8 cellular contexts compared by ENCODE assay signal in the genomic region with DNA sequence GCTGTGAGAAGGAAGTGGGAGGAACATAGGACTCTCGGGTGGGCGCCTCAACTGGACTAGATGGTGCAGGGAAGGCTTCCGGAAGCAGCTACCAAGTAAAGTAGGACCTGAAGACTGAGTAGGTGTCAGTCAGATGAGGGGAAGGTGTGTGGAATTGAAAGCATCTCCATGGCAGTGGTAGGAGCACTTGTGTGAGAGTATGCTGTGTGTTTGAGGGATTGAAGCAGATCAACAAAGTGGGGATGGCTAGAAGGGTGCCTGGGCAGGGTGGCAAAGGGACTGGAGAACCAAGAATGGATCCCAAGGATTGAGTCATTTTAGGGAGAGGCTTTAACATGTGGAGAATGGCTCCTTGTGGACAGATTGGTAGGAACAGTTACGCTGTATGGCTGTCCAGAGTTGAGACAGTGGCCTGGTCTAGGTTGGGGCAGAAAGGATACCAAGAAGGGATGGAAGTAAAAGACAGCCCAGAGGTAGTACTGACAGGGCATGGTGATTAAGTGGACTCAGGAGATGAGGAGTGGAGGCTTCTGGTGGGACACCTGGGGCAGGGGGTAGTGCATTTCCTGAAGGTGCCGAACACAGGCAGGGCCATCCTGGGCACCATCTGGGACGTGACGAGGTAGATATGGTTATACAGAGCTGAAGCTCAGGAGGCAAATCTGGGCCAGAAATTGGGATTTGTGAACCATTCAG. TPM values are rescaled to one million over a fixed set of nuclear protein-coding genes. Genes with fewer than 3 reads are reported as not detected.
DNase-seq lines count a peak whose midpoint lies in the region; ATAC-seq, FAIRE-seq and TF ChIP-seq lines count a peak whose summit lies in the region.

No MANE protein-coding gene starts in this region.

- H3K27me3 Mint-ChIP-seq in activated naive CD4-positive, alpha-beta T cell treated with anti-CD3 and anti-CD28 coated beads for 36 hours (ENCODE audit: low read depth), result no peaks in the 10 kb centered on the region

- peaks cover 14% of the 10 kb centered on the region for H3K36me3 ChIP-seq in adipocyte (ENCODE audit: control insufficient read depth, insufficient read depth, low read length, severe bottlenecking)
- H3K36me3 ChIP-seq in tibial nerve, result peaks cover 0 to 18% (median 0%) of the 10 kb centered on the region in 3 donors

- no peak for DNase-seq in activated naive CD4-positive, alpha-beta T cell treated with anti-CD3 and anti-CD28 coated beads for 36 hours
- no peak for DNase-seq in activated naive CD4-positive, alpha-beta T cell (lab: John Stamatoyannopoulos, UW)
- DNase-seq in adipocyte (ENCODE audit: low read depth), result no peak
- DNase-seq in lower leg skin (ENCODE audit: low spot score in 2 of 2), result no peak
- no peak for DNase-seq in tibial nerve (ENCODE audit: low spot score in 2 of 2)
- no peak for DNase-seq in D721Med (ENCODE audit: insufficient read length, low spot score)

- CTCF ChIA-PET in activated naive CD4-positive, alpha-beta T cell treated with anti-CD3 and anti-CD28 coated beads for 36 hours (lab: Charles Lee), result no interaction called here

- peaks cover 45% of the 10 kb centered on the region for H3K4me1 ChIP-seq in adipocyte (ENCODE audit: control insufficient read depth, insufficient read depth, low read length)
- H3K4me1 ChIP-seq in tibial nerve, result peaks cover 0 to 57% (median 28%) of the 10 kb centered on the region in 4 donors

- H3K9ac ChIP-seq in adipocyte (ENCODE audit: low read length), result peak overlapping the region; percentile 97

- TF ChIP-seq EP300 in tibial nerve (IDR thresholded peaks at IDR 0.05), result no peak

- no peak for TF ChIP-seq POLR2A in lower leg skin (IDR thresholded peaks at IDR 0.05)
- no peak for TF ChIP-seq POLR2A in tibial nerve (IDR thresholded peaks at IDR 0.05)

- no peak for ATAC-seq in activated CD4-positive, CD25-positive, alpha-beta regulatory T cell treated with anti-CD3 and anti-CD28 coated beads, Interleukin-2, amount 50 U/mL, for 24 hours
- no peak for ATAC-seq in HG03045 (IDR thresholded peaks at IDR 0.05; ENCODE audit: unreplicated experiment)

- H3K36me3 Mint-ChIP-seq in activated naive CD4-positive, alpha-beta T cell treated with anti-CD3 and anti-CD28 coated beads for 36 hours (ENCODE audit: low read depth), result peaks cover 19% of the 10 kb centered on the region

- no peaks in the 10 kb centered on the region for H3K27me3 ChIP-seq in adipocyte (replicated peaks; ENCODE audit: control insufficient read depth, insufficient read depth, low read length)
- H3K27me3 ChIP-seq in tibial nerve, result no peaks in the 10 kb centered on the region

- H3K27ac ChIP-seq in tibial nerve, result peak overlapping the region in 3 of 4 donors; percentile 83 to 90 (median 84)

- no peak for FAIRE-seq in D721Med (lab: Jason Lieb, UNC)

- intact Hi-C loops in activated naive CD4-positive, alpha-beta T cell treated with anti-CD3 and anti-CD28 coated beads for 36 hours (cut with micrococcal nuclease), result loop anchor here (2.0 to 10.0 kb wide), 6 partner anchors 233 to 807 kb away; a partner anchor contains a TSS
- intact Hi-C loops in lower leg skin (cut with DNase I; ENCODE audit: low total_unique reads), result no loop called here

- H3K4me1 Mint-ChIP-seq in activated naive CD4-positive, alpha-beta T cell treated with anti-CD3 and anti-CD28 coated beads for 36 hours (ENCODE audit: low read depth), result peaks cover 46% of the 10 kb centered on the region

- no peaks in the 10 kb centered on the region for H3K9me3 Mint-ChIP-seq in activated naive CD4-positive, alpha-beta T cell treated with anti-CD3 and anti-CD28 coated beads for 36 hours

- no peaks in the 10 kb centered on the region for H3K9me3 ChIP-seq in adipocyte (ENCODE audit: control insufficient read depth, low read length)
- H3K9me3 ChIP-seq in tibial nerve, result no peaks in the 10 kb centered on the region

- H3K4me3 ChIP-seq in adipocyte (ENCODE audit: low read length) (peak overlapping the region; percentile 93), lower leg skin (ENCODE audit: low read depth, poor library complexity, severe bottlenecking) (peak overlapping the region; percentile 78), tibial nerve (peak overlapping the region; percentile 53 to 83 (median 70))

- TF ChIP-seq CTCF in lower leg skin (IDR thresholded peaks at IDR 0.05) (no peak), tibial nerve (IDR thresholded peaks at IDR 0.05) (no peak), D721Med (IDR thresholded peaks at IDR 0.05; ENCODE audit: insufficient read depth, missing control alignments) (no peak)

- H3K4me3 Mint-ChIP-seq in activated naive CD4-positive, alpha-beta T cell treated with anti-CD3 and anti-CD28 coated beads for 36 hours, result peak overlapping the region; percentile 91

- H3K27ac Mint-ChIP-seq in activated naive CD4-positive, alpha-beta T cell treated with anti-CD3 and anti-CD28 coated beads for 36 hours, result peak overlapping the region; percentile 12

- 78 to 84% methylated on average over 7 of the region's 7 CpGs for WGBS in lower leg skin, 2 donors
- WGBS in tibial nerve, 2 donors, result 75 to 79% methylated on average over 7 of the region's 7 CpGs

RNA-seq across cellular contexts. Expression of a gene that starts 1.5 kb away (rescaled TPM):
- 10 to 100 TPM; 12.3 to 13.1 TPM for total RNA-seq in activated naive CD4-positive, alpha-beta T cell treated with anti-CD3 and anti-CD28 coated beads for 36 hours
- 10 to 100 TPM in 2 of 4 donors, 1 to 10 TPM in 2; 1.3 to 29.5 (median 6.3) TPM for total RNA-seq in lower leg skin
- total RNA-seq in tibial nerve, result 10 to 100 TPM in 2 of 4 donors, 1 to 10 TPM in 2; 1.2 to 23.9 (median 9.5) TPM

RNA-seq across cellular contexts. Expression of a gene that starts 4.2 kb away (rescaled TPM):
- total RNA-seq in activated naive CD4-positive, alpha-beta T cell treated with anti-CD3 and anti-CD28 coated beads for 36 hours, result 10 to 100 TPM; 20.4 to 20.8 TPM
- total RNA-seq in lower leg skin (10 to 100 TPM; 40.3 to 61.4 (median 48.0) TPM), tibial nerve (100 to 1,000 TPM in 2 of 4 donors, 10 to 100 TPM in 2; 71.1 to 133 (median 94.2) TPM)

RNA-seq across cellular contexts. Expression of a gene that starts 42.7 kb away (rescaled TPM):
- total RNA-seq in activated naive CD4-positive, alpha-beta T cell treated with anti-CD3 and anti-CD28 coated beads for 36 hours, result under 1 TPM; 0.10 to 0.17 TPM
- total RNA-seq in lower leg skin (10 to 100 TPM; 10.1 to 23.9 (median 12.1) TPM), tibial nerve (100 to 1,000 TPM; 167 to 527 (median 264) TPM)

Comparison
In these comparisons a context has a peak if more than half of its experiments do, and no peak if none do; other contexts are left out.
1. RNA of a gene that starts 42.7 kb away (total RNA-seq): 167 to 527 TPM in tibial nerve and 10.1 to 23.9 TPM in lower leg skin; 0.10 to 0.17 TPM in activated naive CD4-positive, alpha-beta T cell treated with anti-CD3 and anti-CD28 coated beads for 36 hours; every median in the first group is over 4 times any median in the second.
2. Peak in every context shown above with its lines, with median percentiles within 50 percentile points of each other: H3K4me3 ChIP-seq.